Comparison of ENCODE assay signal across 16 cellular contexts in the genomic region with DNA sequence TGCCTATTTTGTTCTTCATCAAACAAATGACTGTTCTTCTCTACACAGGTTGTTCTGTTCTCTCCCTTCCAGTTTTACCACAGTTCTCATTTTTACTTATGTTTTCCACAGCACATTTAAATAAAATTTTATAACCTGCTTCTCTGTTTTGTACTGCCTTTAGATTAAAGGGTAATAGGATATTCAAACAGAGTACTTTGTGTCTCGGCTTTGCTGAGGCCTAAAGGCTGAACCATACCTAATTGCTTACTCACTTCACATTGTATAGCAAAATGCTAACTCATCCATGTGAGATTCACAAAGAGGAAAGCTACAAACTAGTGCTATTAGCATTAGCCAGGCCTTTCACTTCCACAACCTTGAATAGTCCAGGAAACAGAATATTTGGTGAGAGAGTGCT.
DNase-seq lines count a peak whose midpoint lies in the region; ATAC-seq and TF ChIP-seq lines count a peak whose summit lies in the region.
"Had no signal": no experiment of that assay in that cellular context is flagged by ENCODE, and none has a peak within 500 bp of the region (broad histone marks: within the 10 kb centered on the region; RNA-seq: fewer than 3 reads in every experiment).

No MANE protein-coding gene starts in this region.

- ATAC-seq in GM19397 (IDR thresholded peaks at IDR 0.05; ENCODE audit: unreplicated experiment), result no peak
- ATAC-seq: activated CD8-positive, alpha-beta memory T cell treated with anti-CD3 and anti-CD28 coated beads, Interleukin-2, amount 10 ng/mL, durations not matched to agents 7 days and 5 days; left cardiac atrium had no signal

- no peaks in the 10 kb centered on the region for H3K27me3 ChIP-seq in HUES48 (ENCODE audit: control insufficient read depth, insufficient read depth, low read length)

- no peak overlapping the region for H3K4me3 ChIP-seq in HUES48 (ENCODE audit: low read depth, low read length)
- H3K4me3 ChIP-seq in astrocyte of the spinal cord (ENCODE audit: low read depth, low read length), result no peak overlapping the region
- no peak overlapping the region for H3K4me3 ChIP-seq in foreskin fibroblast (ENCODE audit: low read depth in 1 of 2, low read length in 2 of 2)
- no peak overlapping the region for H3K4me3 ChIP-seq in retinal pigment epithelial cell (ENCODE audit: low read length)
- H3K4me3 ChIP-seq: HAP-1 had no signal

- H3K9ac ChIP-seq in HUES48 (ENCODE audit: low read depth, low read length), result no peak overlapping the region

- H3K27ac ChIP-seq in HUES48 (ENCODE audit: low read depth, low read length), result peak overlapping the region; percentile 65
- H3K27ac ChIP-seq: C4-2B had no signal

- no peaks in the 10 kb centered on the region for H3K36me3 ChIP-seq in HUES48 (ENCODE audit: control insufficient read depth, insufficient read depth, low read length)
- H3K36me3 ChIP-seq: HAP-1 had no signal

- TF ChIP-seq CTCF in astrocyte of the spinal cord (IDR thresholded peaks at IDR 0.05; ENCODE audit: low read depth, low read length) (no peak), foreskin fibroblast (IDR thresholded peaks at IDR 0.05; ENCODE audit: low read depth, low read length) (no peak), retinal pigment epithelial cell (conservative IDR thresholded peaks at IDR 0.05; ENCODE audit: low read depth, low read length) (no peak)

- H3K4me1 ChIP-seq in HUES48 (ENCODE audit: control insufficient read depth, insufficient read depth, low read length), result peaks cover 5% of the 10 kb centered on the region; the same call in 1 of the 2 replicates
- H3K4me1 ChIP-seq: HAP-1 had no signal

- DNase-seq in astrocyte of the spinal cord (ENCODE audit: low read depth, low spot score) (peak; percentile 81), foreskin fibroblast (peak; percentile 73 to 81), retinal pigment epithelial cell (ENCODE audit: low read depth) (peak; percentile 73), SHP77 (lab: John Stamatoyannopoulos, UW) (no peak), DMS 273 treated with DMSO at 0.1 percent for 48 hours (lab: John Stamatoyannopoulos, UW) (no peak), OCI-M2 (lab: John Stamatoyannopoulos, UW; ENCODE audit: unreplicated experiment) (no peak)
- DNase-seq: activated B cell treated with CpG ODN at 0.5 μM for 24 hours; activated CD8-positive, alpha-beta memory T cell treated with anti-CD3 and anti-CD28 coated beads, Interleukin-2, amount 10 ng/mL, durations not matched to agents 7 days and 5 days; activated gamma-delta T cell treated with Interleukin-2 at 50 U/mL for 16 hours; DMS53; left cardiac atrium; NCI-H524 had no signal

- no peaks in the 10 kb centered on the region for H3K9me3 ChIP-seq in HUES48 (ENCODE audit: control insufficient read depth, insufficient read depth, low read length)
- H3K9me3 ChIP-seq: HAP-1 had no signal

- in situ Hi-C loops in astrocyte of the spinal cord (cut with HindIII; ENCODE audit: low sequenced_read_pairs), result no loop called here

Comparison
In these comparisons a context has a peak if more than half of its experiments do, and no peak if none do; other contexts are left out.
1. DNase-seq: peak in astrocyte of the spinal cord (single experiment), foreskin fibroblast (2 of 2) and retinal pigment epithelial cell (single experiment); none in SHP77 (0 of 2), DMS 273 treated with DMSO at 0.1 percent for 48 hours (single experiment) and OCI-M2 (single experiment).